Comparison of ENCODE assay signal across 8 cellular contexts in genomic region chr2:218400930-218401833, GRCh38. TPM values are rescaled to one million over a fixed set of nuclear protein-coding genes. Genes with fewer than 3 reads are reported as not detected.
A peak's percentile ranks its signal among the peaks of the same experiment; 100 is the strongest.
DNase-seq lines count a peak whose midpoint lies in the region; ATAC-seq and TF ChIP-seq lines count a peak whose summit lies in the region.

No MANE protein-coding gene starts in this region.

- peaks cover 56 to 71% (median 67%) of the 10 kb centered on the region in 3 donors for H3K4me1 Mint-ChIP-seq in naive B cell

- no peak for TF ChIP-seq CTCF in BE2C (IDR thresholded peaks at IDR 0.05; ENCODE audit: low read depth, low read length)

- H3K4me3 Mint-ChIP-seq in naive B cell: peak overlapping the region; percentile 71 to 96 (median 92)

- no peaks in the 10 kb centered on the region for H3K9me3 ChIP-seq in BE2C

- DNase-seq in BE2C (no peak), NCI-H526 treated with DMSO at 0.1 percent for 48 hours (lab: John Stamatoyannopoulos, UW) (peak; percentile 23), ecto neural progenitor cell (ENCODE audit: low spot score) (peak; percentile 73), naive B cell (no peak), GF-D8 (lab: John Stamatoyannopoulos, UW) (no peak), hypothalamus (lab: John Stamatoyannopoulos, UW) (no peak)

- ATAC-seq in naive B cell (ENCODE audit: low read depth in 2 of 2) (no peak), HG02798 (IDR thresholded peaks at IDR 0.05; ENCODE audit: poor library complexity, unreplicated experiment) (no peak), HG03175 (IDR thresholded peaks at IDR 0.05; ENCODE audit: unreplicated experiment) (no peak)

- no peaks in the 10 kb centered on the region for H3K36me3 Mint-ChIP-seq in naive B cell

- H3K4me3 ChIP-seq in BE2C (ENCODE audit: low read depth, low read length): peak overlapping the region; percentile 85

- peaks cover 15% of the 10 kb centered on the region for H3K4me1 ChIP-seq in BE2C

- peaks cover 20% of the 10 kb centered on the region for H3K36me3 ChIP-seq in BE2C

- peak overlapping the region in 4 of 6 donors; percentile 30 to 92 (median 72) for H3K27ac Mint-ChIP-seq in naive B cell

- peaks cover 28% of the 10 kb centered on the region for H3K27me3 ChIP-seq in BE2C

- H3K27me3 Mint-ChIP-seq in naive B cell: no peaks in the 10 kb centered on the region

- peaks cover 0 to 3% (median 0%) of the 10 kb centered on the region in 7 donors for H3K9me3 Mint-ChIP-seq in naive B cell

RNA-seq across cellular contexts. Expression of gene CTDSP1, which starts 1.5 kb away (rescaled TPM):
- 110 TPM for polyA plus RNA-seq in BE2C (2012; ENCODE audit: insufficient read depth, insufficient read length, low read depth)
- polyA plus RNA-seq in naive B cell (ENCODE audit: low read depth in 6 of 6): 10 to 100 TPM in 5 of 6 donors, 1 to 10 TPM in 1; 10.0 to 13.8 (median 11.9) TPM

RNA-seq across cellular contexts. Expression of gene VIL1, which starts 17.7 kb away (rescaled TPM):
- polyA plus RNA-seq in BE2C (2012; ENCODE audit: insufficient read depth, insufficient read length, low read depth): 0.11 TPM
- under 1 TPM; 0.06 to 0.43 (median 0.23) TPM for polyA plus RNA-seq in naive B cell (ENCODE audit: low read depth in 6 of 6)

RNA-seq across cellular contexts. Expression of gene SLC11A1, which starts 19.1 kb away (rescaled TPM):
- polyA plus RNA-seq in BE2C (2012; ENCODE audit: insufficient read depth, insufficient read length, low read depth): 1.4 TPM
- 1 to 10 TPM in 4 of 6 donors, under 1 TPM in 2; 0.82 to 2.4 (median 1.1) TPM for polyA plus RNA-seq in naive B cell (ENCODE audit: low read depth in 6 of 6)

RNA-seq across cellular contexts. Expression of gene CATIP, which starts 44.5 kb away (rescaled TPM):
- polyA plus RNA-seq in BE2C (2012; ENCODE audit: insufficient read depth, insufficient read length, low read depth): not detected
- polyA plus RNA-seq in naive B cell (ENCODE audit: low read depth in 6 of 6): under 1 TPM in 1 of 6 donors, not detected in 5; 0.23 TPM

Comparison
In these comparisons a context has a peak if more than half of its experiments do, and no peak if none do; other contexts are left out.
1. DNase-seq: peak in NCI-H526 treated with DMSO at 0.1 percent for 48 hours (single experiment) and ecto neural progenitor cell (single experiment); none in BE2C (single experiment), naive B cell (single experiment), GF-D8 (single experiment) and hypothalamus (0 of 51).